Comparison of ENCODE assay signal across 18 cellular contexts in the genomic region with DNA sequence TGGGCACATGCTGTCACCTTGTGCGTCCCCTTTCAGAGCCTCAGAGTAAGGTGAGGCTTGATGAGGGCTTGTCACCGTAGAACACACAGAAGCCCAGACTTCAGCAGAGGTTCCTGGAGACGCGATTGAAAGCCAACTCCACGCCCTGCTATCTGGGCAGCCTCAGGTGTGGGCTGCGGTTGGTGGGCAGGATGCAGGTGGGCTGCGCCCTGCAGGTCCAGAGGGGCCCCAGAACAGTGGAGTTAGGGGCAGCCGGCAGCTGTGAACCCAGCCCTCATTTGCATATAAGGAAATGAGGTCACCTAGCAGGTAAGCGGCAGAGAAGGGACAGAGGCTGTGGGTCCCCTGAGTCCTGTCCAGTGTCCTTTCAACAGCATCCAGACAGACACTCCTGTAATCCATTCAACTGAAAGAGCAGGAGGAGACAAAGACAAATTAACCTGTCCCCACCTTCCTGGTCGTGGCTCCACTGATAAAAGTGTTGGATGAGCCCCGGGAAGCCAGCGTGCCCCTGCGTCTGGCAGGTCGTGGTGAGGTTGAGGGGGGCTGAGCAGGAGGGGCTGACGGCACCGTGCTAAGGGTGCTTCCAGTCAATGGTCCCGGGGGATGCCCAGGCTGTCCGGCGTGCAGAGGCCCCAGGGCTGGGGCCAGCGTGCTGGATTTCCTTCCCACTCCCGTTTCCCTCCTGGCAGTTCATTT. TPM values are rescaled to one million over a fixed set of nuclear protein-coding genes. Genes with fewer than 3 reads are reported as not detected.
DNase-seq lines count a peak whose midpoint lies in the region; ATAC-seq, FAIRE-seq and TF ChIP-seq lines count a peak whose summit lies in the region.
"Had no signal": no experiment of that assay in that cellular context is flagged by ENCODE, and none has a peak within 500 bp of the region (broad histone marks: within the 10 kb centered on the region; RNA-seq: fewer than 3 reads in every experiment).

No MANE protein-coding gene starts in this region.

- CTCF ChIA-PET in A549 (lab: Yijun Ruan, JAX): interaction anchor here (1.0 to 9.9 kb wide), 9 partner anchors 8 to 382 kb away, joined by 3 to 52 read pairs (median 5); a partner anchor contains a TSS
- CTCF ChIA-PET in CD4-positive, alpha-beta memory T cell (lab: Charles Lee; ENCODE audit: partially characterized antibody): no interaction called here

- H3K36me3 Mint-ChIP-seq in activated T-helper 17 cell treated with anti-CD3 and anti-CD28 coated beads, Interleukin-2, amount 50 U/mL, for 72 hours (ENCODE audit: low read depth): no peaks in the 10 kb centered on the region
- H3K36me3 Mint-ChIP-seq in CD4-positive, alpha-beta memory T cell: no peaks in the 10 kb centered on the region
- no peaks in the 10 kb centered on the region for H3K36me3 Mint-ChIP-seq in nephron progenitor cell (ENCODE audit: low read depth)
- H3K36me3 Mint-ChIP-seq: naive B cell had no signal

- H3K27me3 Mint-ChIP-seq in activated T-helper 17 cell treated with anti-CD3 and anti-CD28 coated beads, Interleukin-2, amount 50 U/mL, for 72 hours: no peaks in the 10 kb centered on the region
- no peaks in the 10 kb centered on the region for H3K27me3 Mint-ChIP-seq in CD4-positive, alpha-beta memory T cell
- H3K27me3 Mint-ChIP-seq in nephron progenitor cell (ENCODE audit: low read depth, poor library complexity): peaks cover 4% of the 10 kb centered on the region
- H3K27me3 Mint-ChIP-seq: activated CD4-positive, alpha-beta memory T cell treated with anti-CD3 and anti-CD28 coated beads, Interleukin-2, amount 10 ng/mL, durations not matched to agents 7 days and 5 days had no signal

- no peaks in the 10 kb centered on the region for H3K36me3 ChIP-seq in CD4-positive, alpha-beta memory T cell (ENCODE audit: insufficient read depth, low read length)
- H3K36me3 ChIP-seq: left lung had no signal

- no peak for TF ChIP-seq POLR2A in A549 (IDR thresholded peaks at IDR 0.05; ENCODE audit: low read length)

- H3K4me3 Mint-ChIP-seq in activated T-helper 17 cell treated with anti-CD3 and anti-CD28 coated beads, Interleukin-2, amount 50 U/mL, for 72 hours: no peak overlapping the region
- H3K4me3 Mint-ChIP-seq in CD4-positive, alpha-beta memory T cell: peak overlapping the region in 2 of 8 donors; percentile 45 to 49
- H3K4me3 Mint-ChIP-seq in nephron progenitor cell: no peak overlapping the region
- H3K4me3 Mint-ChIP-seq: activated CD4-positive, alpha-beta memory T cell treated with anti-CD3 and anti-CD28 coated beads, Interleukin-2, amount 10 ng/mL, durations not matched to agents 7 days and 5 days; activated T-helper 1 cell treated with anti-CD3 and anti-CD28 coated beads, Interleukin-12 subunit alpha, Interleukin-12 subunit beta, Interleukin-2, Interleukin-4 antibody, amounts not matched to agents 30 ng/mL and 10 ng/mL and 1 ng/mL, durations not matched to agents 14 hours and 24 hours and 36 hours; stimulated activated naive CD8-positive, alpha-beta T cell treated with anti-CD3 and anti-CD28 coated beads, Interleukin-15, amount 100 ng/mL, for 72 hours had no signal

- WGBS in A549 (ENCODE audit: missing lambda C conversion rate): 92% methylated on average over 20 of the region's 21 CpGs
- 44% methylated on average over 21 of the region's 21 CpGs for WGBS in right cardiac atrium

- H3K9me3 ChIP-seq in A549 (no peaks in the 10 kb centered on the region), right cardiac atrium (ENCODE audit: control insufficient read depth, low read length) (no peaks in the 10 kb centered on the region)
- H3K9me3 ChIP-seq in CD4-positive, alpha-beta memory T cell (ENCODE audit: control insufficient read depth in 1 of 2, low read length in 2 of 2): no peaks in the 10 kb centered on the region
- H3K9me3 ChIP-seq: left lung, psoas muscle had no signal

- TF ChIP-seq CTCF in A549 (IDR thresholded peaks at IDR 0.05) (no peak), GM13977 (IDR thresholded peaks at IDR 0.05; ENCODE audit: extremely low read depth, insufficient read depth, missing control alignments) (no peak), nephron progenitor cell (IDR thresholded peaks at IDR 0.05) (no peak)

- H3K27me3 ChIP-seq in right cardiac atrium (ENCODE audit: control insufficient read depth, insufficient read depth): no peaks in the 10 kb centered on the region
- no peaks in the 10 kb centered on the region for H3K27me3 ChIP-seq in CD4-positive, alpha-beta memory T cell (ENCODE audit: insufficient read depth, low read length)

- no peak for TF ChIP-seq EP300 in A549 (IDR thresholded peaks at IDR 0.05)

- H3K4me1 Mint-ChIP-seq in activated T-helper 17 cell treated with anti-CD3 and anti-CD28 coated beads, Interleukin-2, amount 50 U/mL, for 72 hours: no peaks in the 10 kb centered on the region
- H3K4me1 Mint-ChIP-seq in CD4-positive, alpha-beta memory T cell: peaks cover 6 to 11% (median 9%) of the 10 kb centered on the region in 4 donors
- peaks cover 17% of the 10 kb centered on the region for H3K4me1 Mint-ChIP-seq in nephron progenitor cell

- TF ChIP-seq RAD21 in A549 (conservative IDR thresholded peaks at IDR 0.05 in 1 of 2, IDR thresholded peaks at IDR 0.05 in 1 of 2): no peak

- H3K4me3 ChIP-seq in A549 (no peak overlapping the region), right cardiac atrium (ENCODE audit: low read length) (no peak overlapping the region)
- no peak overlapping the region for H3K4me3 ChIP-seq in CD4-positive, alpha-beta memory T cell (ENCODE audit: low read length in 2 of 2)
- H3K4me3 ChIP-seq: left lung, psoas muscle had no signal

- intact Hi-C loops in right cardiac atrium (cut with DNase I): no loop called here
- intact Hi-C loops in CD4-positive, alpha-beta memory T cell (cut with micrococcal nuclease): no loop called here

- H3K27ac ChIP-seq in A549: peak overlapping the region; percentile 84 to 90
- H3K27ac ChIP-seq in right cardiac atrium (ENCODE audit: low read length): peak overlapping the region; percentile 24
- no peak overlapping the region for H3K27ac ChIP-seq in CD4-positive, alpha-beta memory T cell (ENCODE audit: low read depth, low read length)
- H3K27ac ChIP-seq: psoas muscle had no signal

- DNase-seq in A549 (ENCODE audit: low read depth in 1 of 2, low spot score in 1 of 2) (no peak), GM13977 (ENCODE audit: low spot score) (peak; percentile 48), right cardiac atrium (peak in 1 of 3 donors; percentile 28), NCI-H146 (lab: John Stamatoyannopoulos, UW) (no peak), nephron progenitor cell (no peak)
- no peak for DNase-seq in CD4-positive, alpha-beta memory T cell
- DNase-seq: activated CD4-positive, alpha-beta memory T cell treated with anti-CD3 and anti-CD28 coated beads, Interleukin-2, amount 10 ng/mL, durations not matched to agents 7 days and 5 days; foreskin melanocyte; naive B cell; NCI-H1048; NCI-H82; psoas muscle; stimulated activated naive CD8-positive, alpha-beta T cell treated with anti-CD3 and anti-CD28 coated beads, Interleukin-15, amount 100 ng/mL, for 72 hours had no signal

- in situ Hi-C loops in GM13977 (cut with MboI; ENCODE audit: low pct_unique_long_range_greater_than_20kb, low sequenced_read_pairs, unreplicated experiment): no loop called here

- no peak for FAIRE-seq in A549 (lab: Jason Lieb, UNC)
- FAIRE-seq: GM18507 had no signal

- no peaks in the 10 kb centered on the region for H3K9me3 Mint-ChIP-seq in activated T-helper 17 cell treated with anti-CD3 and anti-CD28 coated beads, Interleukin-2, amount 50 U/mL, for 72 hours
- no peaks in the 10 kb centered on the region for H3K9me3 Mint-ChIP-seq in CD4-positive, alpha-beta memory T cell
- H3K9me3 Mint-ChIP-seq in nephron progenitor cell: no peaks in the 10 kb centered on the region
- H3K9me3 Mint-ChIP-seq: activated CD4-positive, alpha-beta memory T cell treated with anti-CD3 and anti-CD28 coated beads, Interleukin-2, amount 10 ng/mL, durations not matched to agents 7 days and 5 days; activated T-helper 1 cell treated with anti-CD3 and anti-CD28 coated beads, Interleukin-12 subunit alpha, Interleukin-12 subunit beta, Interleukin-2, Interleukin-4 antibody, amounts not matched to agents 30 ng/mL and 10 ng/mL and 1 ng/mL, durations not matched to agents 14 hours and 24 hours and 36 hours; naive B cell; stimulated activated naive CD8-positive, alpha-beta T cell treated with anti-CD3 and anti-CD28 coated beads, Interleukin-15, amount 100 ng/mL, for 72 hours had no signal

- POLR2A ChIA-PET in A549 (lab: Yijun Ruan, JAX): interaction anchor here (0.6 to 1.4 kb wide), 4 partner anchors 11 to 16 kb away, joined by 3 to 18 read pairs (median 6); a partner anchor contains a TSS
- POLR2A ChIA-PET in CD4-positive, alpha-beta memory T cell (lab: Charles Lee; ENCODE audit: partially characterized antibody): no interaction called here

- no peak overlapping the region; the same call in 2 of the 3 replicates for H3K4me2 ChIP-seq in A549

- H3K4me1 ChIP-seq in A549: peaks cover 31% of the 10 kb centered on the region
- H3K4me1 ChIP-seq in right cardiac atrium (ENCODE audit: control insufficient read depth, insufficient read depth, low read length): no peaks in the 10 kb centered on the region
- H3K4me1 ChIP-seq in CD4-positive, alpha-beta memory T cell (ENCODE audit: insufficient read depth, low read length): peaks cover 9% of the 10 kb centered on the region
- H3K4me1 ChIP-seq: psoas muscle had no signal

- ATAC-seq in A549: no peak
- ATAC-seq in activated T-helper 17 cell treated with anti-CD3 and anti-CD28 coated beads, Interleukin-2, amount 50 U/mL, for 72 hours (replicated peaks): no peak
- no peak for ATAC-seq in right cardiac atrium
- ATAC-seq in GM21423 (IDR thresholded peaks at IDR 0.05; ENCODE audit: unreplicated experiment): no peak
- ATAC-seq: stimulated activated naive CD8-positive, alpha-beta T cell treated with anti-CD3 and anti-CD28 coated beads, Interleukin-15, amount 100 ng/mL, for 72 hours had no signal

- peak overlapping the region; percentile 68 for H3K27ac Mint-ChIP-seq in activated T-helper 17 cell treated with anti-CD3 and anti-CD28 coated beads, Interleukin-2, amount 50 U/mL, for 72 hours
- peak overlapping the region in 3 of 7 donors; percentile 41 to 74 (median 61) for H3K27ac Mint-ChIP-seq in CD4-positive, alpha-beta memory T cell
- H3K27ac Mint-ChIP-seq in nephron progenitor cell: no peak overlapping the region
- H3K27ac Mint-ChIP-seq: activated CD4-positive, alpha-beta memory T cell treated with anti-CD3 and anti-CD28 coated beads, Interleukin-2, amount 10 ng/mL, durations not matched to agents 7 days and 5 days; activated T-helper 1 cell treated with anti-CD3 and anti-CD28 coated beads, Interleukin-12 subunit alpha, Interleukin-12 subunit beta, Interleukin-2, Interleukin-4 antibody, amounts not matched to agents 30 ng/mL and 10 ng/mL and 1 ng/mL, durations not matched to agents 14 hours and 24 hours and 36 hours had no signal

RNA-seq across cellular contexts. Expression of a gene that starts 15.3 kb away (rescaled TPM):
- polyA plus RNA-seq in A549 (2011; rRNA removed): 6.3 and 7.0 TPM in 2 replicates
- polyA plus RNA-seq in A549 (2012; cell fraction: cytosol; rRNA removed): 80.1 and 91.2 TPM in 2 replicates
- polyA plus RNA-seq in A549 (2012; cell fraction: nucleus; rRNA removed): 68.3 and 133 TPM in 2 replicates
- 43.6 to 49.6 TPM (median 47.6 TPM) in 3 replicates for polyA plus RNA-seq in A549 (2017; fragmentation: RNase III; extraction: RNeasy Plus Mini Kit Qiagen cat#74134 plus additional on column Dnase treatment)
- polyA minus RNA-seq in A549 (2011; rRNA and poly(A)+ RNA removed): 3.6 and 5.5 TPM in 2 replicates
- 1 to 10 TPM; 5.6 to 9.1 TPM for total RNA-seq in activated T-helper 17 cell treated with anti-CD3 and anti-CD28 coated beads, Interleukin-2, amount 50 U/mL, for 72 hours
- 1 to 10 TPM in 1 of 4 donors, under 1 TPM in 2, not detected in 1; 0.57 to 2.1 (median 0.74) TPM for total RNA-seq in right cardiac atrium
- 2.0 TPM for polyA plus RNA-seq in right cardiac atrium
- total RNA-seq in CD4-positive, alpha-beta memory T cell: 1 to 10 TPM; 1.1 TPM
- polyA plus RNA-seq in CD4-positive, alpha-beta memory T cell: 1 to 10 TPM in 1 of 2 donors, under 1 TPM in 1; 0.58 to 1.9 TPM

RNA-seq across cellular contexts. Expression of a gene that starts 28.4 kb away (rescaled TPM):
- polyA plus RNA-seq in A549 (2011; rRNA removed): 0.40 and 0.41 TPM in 2 replicates
- 0.11 and 0.25 TPM in 2 replicates for polyA plus RNA-seq in A549 (2012; cell fraction: cytosol; rRNA removed)
- polyA plus RNA-seq in A549 (2012; cell fraction: nucleus; rRNA removed): 0.34 and 0.62 TPM in 2 replicates
- polyA plus RNA-seq in A549 (2017; fragmentation: RNase III; extraction: RNeasy Plus Mini Kit Qiagen cat#74134 plus additional on column Dnase treatment): 0.16 to 0.36 TPM (median 0.30 TPM) in 3 replicates
- 0.29 TPM in 1 of 2 replicates, not detected in the other for polyA minus RNA-seq in A549 (2011; rRNA and poly(A)+ RNA removed)
- 10 to 100 TPM in 1 of 2 donors, under 1 TPM in 1; 0.58 to 34.8 TPM for total RNA-seq in activated T-helper 17 cell treated with anti-CD3 and anti-CD28 coated beads, Interleukin-2, amount 50 U/mL, for 72 hours
- 10 to 100 TPM; 16.1 to 26.3 (median 21.4) TPM for total RNA-seq in right cardiac atrium
- polyA plus RNA-seq in right cardiac atrium: 27.6 TPM
- total RNA-seq in CD4-positive, alpha-beta memory T cell: 1 to 10 TPM; 4.9 to 6.1 TPM
- under 1 TPM; 0.10 to 0.73 TPM for polyA plus RNA-seq in CD4-positive, alpha-beta memory T cell
